Comparison of ENCODE assay signal across 1 cellular context in the genomic region with DNA sequence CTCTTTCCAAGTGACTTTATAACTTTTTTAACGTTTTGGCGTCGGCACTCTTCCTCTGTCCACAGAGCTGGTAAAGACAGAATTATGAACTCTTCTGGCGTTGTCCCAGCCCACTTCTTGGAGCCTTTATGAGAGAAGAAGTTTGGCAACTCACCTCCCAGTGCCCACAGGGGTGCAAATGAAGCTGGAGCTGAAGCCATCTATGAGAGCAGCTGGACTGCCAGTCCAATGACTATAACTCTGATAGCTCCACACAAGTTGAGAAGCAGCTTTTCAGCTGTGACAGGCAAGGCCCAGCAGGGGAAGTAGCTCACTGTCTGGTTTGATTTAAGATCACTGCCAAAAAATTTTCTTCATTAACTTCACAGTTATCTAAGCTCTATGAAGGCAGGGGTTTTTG.
TF ChIP-seq lines count a peak whose summit lies in the region.

No MANE protein-coding gene starts in this region.

TF ChIP-seq in IMR-90, 13 proteins besides CTCF, POLR2A, EP300 and RAD21 (continued from another document):
- TF ChIP-seq ELK1 (IDR thresholded peaks at IDR 0.05; ENCODE audit: borderline replicate concordance, low read depth, low read length) (no peak), CHD1 (IDR thresholded peaks at IDR 0.05; ENCODE audit: low read depth, low read length) (no peak), NFE2L2 (IDR thresholded peaks at IDR 0.05; ENCODE audit: low read depth, low read length) (no peak), MXI1 (IDR thresholded peaks at IDR 0.05; ENCODE audit: borderline replicate concordance, low read depth, low read length) (no peak), USF2 (IDR thresholded peaks at IDR 0.05; ENCODE audit: low read depth, low read length) (no peak)
TF ChIP-seq in IMR-90: peak in this region for 0.
